In genomic region chr5:32280656-32281081, GRCh38 we compare ENCODE assay signal across 10 cellular contexts. TPM values are rescaled to one million over a fixed set of nuclear protein-coding genes. Genes with fewer than 3 reads are reported as not detected.
DNase-seq lines count a peak whose midpoint lies in the region; ATAC-seq and TF ChIP-seq lines count a peak whose summit lies in the region.
"Had no signal": no experiment of that assay in that cellular context is flagged by ENCODE, and none has a peak within 500 bp of the region (broad histone marks: within the 10 kb centered on the region; RNA-seq: fewer than 3 reads in every experiment).

No MANE protein-coding gene starts in this region.

- H3K36me3 Mint-ChIP-seq in memory B cell = peaks cover 4% of the 10 kb centered on the region

- no peak overlapping the region for H3K4me3 ChIP-seq in body of pancreas

- H3K27me3 ChIP-seq in body of pancreas = no peaks in the 10 kb centered on the region

- WGBS in body of pancreas, 2 donors = 81 to 83% methylated on average over 5 of the region's 5 CpGs

- TF ChIP-seq POLR2A in body of pancreas (IDR thresholded peaks at IDR 0.05) = no peak

- ATAC-seq in GM18867 (IDR thresholded peaks at IDR 0.05; ENCODE audit: unreplicated experiment) (peak; percentile 86), GM21619 (IDR thresholded peaks at IDR 0.05; ENCODE audit: unreplicated experiment) (peak; percentile 80), HG03521 (IDR thresholded peaks at IDR 0.05; ENCODE audit: unreplicated experiment) (peak; percentile 71), memory B cell (ENCODE audit: low read depth) (peak; percentile 25), body of pancreas (no peak)
- ATAC-seq: PC-3 had no signal

- intact Hi-C loops in body of pancreas (cut with DNase I) = no loop called here

- peak overlapping the region; percentile 89 for H3K27ac Mint-ChIP-seq in memory B cell

- H3K27ac ChIP-seq in body of pancreas = peak overlapping the region in 1 of 4 donors; percentile 3

- peak overlapping the region; percentile 55 for H3K4me3 Mint-ChIP-seq in memory B cell

- no peak for DNase-seq in memory B cell (ENCODE audit: low spot score in 2 of 2)
- DNase-seq in effector CD4-positive, alpha-beta T cell = no peak
- DNase-seq in NCI-H128 (lab: John Stamatoyannopoulos, UW; ENCODE audit: unreplicated experiment) = no peak
- DNase-seq in body of pancreas = no peak
- no peak for DNase-seq in inferior parietal cortex (ENCODE audit: extremely low spot score)
- DNase-seq: HCEC 1CT, PC-3 had no signal

- H3K9me3 Mint-ChIP-seq in memory B cell = no peaks in the 10 kb centered on the region

- peaks cover 21% of the 10 kb centered on the region for H3K4me1 Mint-ChIP-seq in memory B cell

- no peak for TF ChIP-seq CTCF in body of pancreas (IDR thresholded peaks at IDR 0.05)

- H3K36me3 ChIP-seq in body of pancreas (replicated peaks in 1 of 2; ENCODE audit: insufficient read depth in 1 of 2, low read depth in 2 of 2) = no peaks in the 10 kb centered on the region

- no peaks in the 10 kb centered on the region for H3K9me3 ChIP-seq in body of pancreas

- no peaks in the 10 kb centered on the region for H3K27me3 Mint-ChIP-seq in memory B cell

- peaks cover 64% of the 10 kb centered on the region for H3K4me1 ChIP-seq in body of pancreas

RNA-seq across cellular contexts. Expression of gene MTMR12, which starts 32.1 kb away (rescaled TPM):
- 10 to 100 TPM; 31.1 to 65.6 TPM for total RNA-seq in body of pancreas
